Comparison of ENCODE assay signal across 26 cellular contexts in genomic region chr5:112934366-112934693, GRCh38. TPM values are rescaled to one million over a fixed set of nuclear protein-coding genes. Genes with fewer than 3 reads are reported as not detected.
DNase-seq lines count a peak whose midpoint lies in the region; ATAC-seq and TF ChIP-seq lines count a peak whose summit lies in the region.
"Had no signal": no experiment of that assay in that cellular context is flagged by ENCODE, and none has a peak within 500 bp of the region (broad histone marks: within the 10 kb centered on the region; RNA-seq: fewer than 3 reads in every experiment).

No MANE protein-coding gene starts in this region.

- H3K36me3 Mint-ChIP-seq in activated T-cell treated with anti-CD3 and anti-CD28 coated beads, Interleukin-2, amount 50 U/mL, for 72 hours (ENCODE audit: insufficient read depth in 2 of 2) = peaks cover 3 to 5% of the 10 kb centered on the region in 2 donors
- H3K36me3 Mint-ChIP-seq in CD14-positive monocyte (peaks cover 0 to 1% of the 10 kb centered on the region in 2 donors), GM23338 (ENCODE audit: low read depth) (no peaks in the 10 kb centered on the region)
- no peaks in the 10 kb centered on the region for H3K36me3 Mint-ChIP-seq in activated T-helper 17 cell treated with anti-CD3 and anti-CD28 coated beads, Interleukin-2, amount 50 U/mL, for 72 hours (ENCODE audit: low read depth)
- H3K36me3 Mint-ChIP-seq in stimulated activated effector memory CD8-positive, alpha-beta T cell treated with anti-CD3 and anti-CD28 coated beads, Interleukin-12 subunit alpha, Interleukin-12 subunit beta, amount 100 ng/mL, for 72 hours = no peaks in the 10 kb centered on the region

- H4K20me1 ChIP-seq in GM23338 (replicated peaks; ENCODE audit: insufficient read depth) (no peaks in the 10 kb centered on the region), smooth muscle cell (ENCODE audit: low read depth) (no peaks in the 10 kb centered on the region)

- H3K4me1 ChIP-seq in GM23338 (ENCODE audit: insufficient read depth) = no peaks in the 10 kb centered on the region
- no peaks in the 10 kb centered on the region for H3K4me1 ChIP-seq in smooth muscle cell (ENCODE audit: low read depth)

- ATAC-seq in activated T-cell treated with anti-CD3 and anti-CD28 coated beads, Interleukin-2, amount 50 U/mL, for 72 hours (replicated peaks in 1 of 2) = peak; percentile 28 to 44
- ATAC-seq in activated T-helper 17 cell treated with anti-CD3 and anti-CD28 coated beads, Interleukin-2, amount 50 U/mL, for 72 hours (replicated peaks) = peak; percentile 49
- ATAC-seq in stimulated activated effector memory CD8-positive, alpha-beta T cell treated with anti-CD3 and anti-CD28 coated beads, Interleukin-12 subunit alpha, Interleukin-12 subunit beta, amount 100 ng/mL, for 72 hours = peak; percentile 62
- no peak for ATAC-seq in GM23338
- ATAC-seq: A549, HepG2 had no signal

- H3K27me3 ChIP-seq in GM23338 (ENCODE audit: insufficient read depth) = no peaks in the 10 kb centered on the region
- no peaks in the 10 kb centered on the region for H3K27me3 ChIP-seq in smooth muscle cell (ENCODE audit: low read depth)

- H2AFZ ChIP-seq in GM23338 (no peak overlapping the region), smooth muscle cell (ENCODE audit: low read depth) (no peak overlapping the region)

- H3K9me2 ChIP-seq in GM23338 (ENCODE audit: insufficient read depth) = no peaks in the 10 kb centered on the region

- peaks cover 2 to 6% of the 10 kb centered on the region in 2 donors for H3K9me3 Mint-ChIP-seq in activated T-cell treated with anti-CD3 and anti-CD28 coated beads, Interleukin-2, amount 50 U/mL, for 72 hours
- H3K9me3 Mint-ChIP-seq in CD14-positive monocyte (peaks cover 2 to 8% (median 4%) of the 10 kb centered on the region in 7 donors), GM23338 (no peaks in the 10 kb centered on the region)
- no peaks in the 10 kb centered on the region for H3K9me3 Mint-ChIP-seq in activated T-helper 17 cell treated with anti-CD3 and anti-CD28 coated beads, Interleukin-2, amount 50 U/mL, for 72 hours
- H3K9me3 Mint-ChIP-seq in stimulated activated effector memory CD8-positive, alpha-beta T cell treated with anti-CD3 and anti-CD28 coated beads, Interleukin-12 subunit alpha, Interleukin-12 subunit beta, amount 100 ng/mL, for 72 hours = peaks cover 4% of the 10 kb centered on the region
- H3K9me3 Mint-ChIP-seq: CD4-positive, alpha-beta T cell had no signal

- TF ChIP-seq CTCF in CD14-positive monocyte (IDR thresholded peaks at IDR 0.05) = no peak
- TF ChIP-seq CTCF in GM23338 (conservative IDR thresholded peaks at IDR 0.05; ENCODE audit: low read depth in 2 of 2) = no peak
- TF ChIP-seq CTCF in smooth muscle cell (IDR thresholded peaks at IDR 0.05; ENCODE audit: borderline replicate concordance, insufficient read depth, poor library complexity, severe bottlenecking) = no peak

- H3F3A ChIP-seq in GM23338 (replicated peaks; ENCODE audit: low read depth) (no peaks in the 10 kb centered on the region), smooth muscle cell (ENCODE audit: low read depth) (no peaks in the 10 kb centered on the region)

- intact Hi-C loops in CD14-positive monocyte (cut with micrococcal nuclease) = no loop called here

- H3K4me3 Mint-ChIP-seq in activated T-cell treated with anti-CD3 and anti-CD28 coated beads, Interleukin-2, amount 50 U/mL, for 72 hours = no peak overlapping the region
- H3K4me3 Mint-ChIP-seq in CD14-positive monocyte (peak overlapping the region in 1 of 2 donors; percentile 19), GM23338 (no peak overlapping the region)
- no peak overlapping the region for H3K4me3 Mint-ChIP-seq in activated T-helper 17 cell treated with anti-CD3 and anti-CD28 coated beads, Interleukin-2, amount 50 U/mL, for 72 hours
- H3K4me3 Mint-ChIP-seq in stimulated activated effector memory CD8-positive, alpha-beta T cell treated with anti-CD3 and anti-CD28 coated beads, Interleukin-12 subunit alpha, Interleukin-12 subunit beta, amount 100 ng/mL, for 72 hours = no peak overlapping the region
- H3K4me3 Mint-ChIP-seq: CD4-positive, alpha-beta T cell had no signal

- no peaks in the 10 kb centered on the region for H3K9me3 ChIP-seq in smooth muscle cell (replicated peaks; ENCODE audit: low read depth)
- H3K9me3 ChIP-seq: A549 had no signal

- H3K27me3 Mint-ChIP-seq in activated T-cell treated with anti-CD3 and anti-CD28 coated beads, Interleukin-2, amount 50 U/mL, for 72 hours (ENCODE audit: low read depth) = no peaks in the 10 kb centered on the region
- H3K27me3 Mint-ChIP-seq in CD14-positive monocyte (ENCODE audit: low read depth in 3 of 3) (peaks cover 2 to 5% (median 4%) of the 10 kb centered on the region in 3 donors), GM23338 (ENCODE audit: insufficient read depth, low read depth, poor library complexity) (peaks cover 2% of the 10 kb centered on the region)
- no peaks in the 10 kb centered on the region for H3K27me3 Mint-ChIP-seq in activated T-helper 17 cell treated with anti-CD3 and anti-CD28 coated beads, Interleukin-2, amount 50 U/mL, for 72 hours
- H3K27me3 Mint-ChIP-seq: CD4-positive, alpha-beta T cell had no signal

- H3K79me2 ChIP-seq in GM23338 (replicated peaks; ENCODE audit: insufficient read depth) (no peaks in the 10 kb centered on the region), smooth muscle cell (ENCODE audit: low read depth) (no peaks in the 10 kb centered on the region)

- H3K9ac ChIP-seq in smooth muscle cell (ENCODE audit: low read depth) = no peak overlapping the region

- H3K4me2 ChIP-seq in GM23338 (no peak overlapping the region), smooth muscle cell (no peak overlapping the region)
- H3K4me2 ChIP-seq: A549 had no signal

- H3K27ac ChIP-seq in GM23338 (ENCODE audit: low read depth) = no peak overlapping the region
- H3K27ac ChIP-seq in smooth muscle cell (ENCODE audit: low read depth) = no peak overlapping the region
- H3K27ac ChIP-seq: A549, HL-60, RWPE1 had no signal

- H3K27ac Mint-ChIP-seq in activated T-cell treated with anti-CD3 and anti-CD28 coated beads, Interleukin-2, amount 50 U/mL, for 72 hours = no peak overlapping the region
- H3K27ac Mint-ChIP-seq in CD14-positive monocyte = peak overlapping the region in 4 of 7 donors; percentile 12 to 50 (median 25)
- no peak overlapping the region for H3K27ac Mint-ChIP-seq in activated T-helper 17 cell treated with anti-CD3 and anti-CD28 coated beads, Interleukin-2, amount 50 U/mL, for 72 hours
- H3K27ac Mint-ChIP-seq in stimulated activated effector memory CD8-positive, alpha-beta T cell treated with anti-CD3 and anti-CD28 coated beads, Interleukin-12 subunit alpha, Interleukin-12 subunit beta, amount 100 ng/mL, for 72 hours = no peak overlapping the region
- H3K27ac Mint-ChIP-seq in GM23338 = no peak overlapping the region
- H3K27ac Mint-ChIP-seq: CD4-positive, alpha-beta T cell had no signal

- H3K4me1 Mint-ChIP-seq in activated T-cell treated with anti-CD3 and anti-CD28 coated beads, Interleukin-2, amount 50 U/mL, for 72 hours (ENCODE audit: low read depth) = peaks cover 34% of the 10 kb centered on the region
- H3K4me1 Mint-ChIP-seq in CD14-positive monocyte = peaks cover 39% of the 10 kb centered on the region
- H3K4me1 Mint-ChIP-seq in activated T-helper 17 cell treated with anti-CD3 and anti-CD28 coated beads, Interleukin-2, amount 50 U/mL, for 72 hours = peaks cover 22% of the 10 kb centered on the region
- H3K4me1 Mint-ChIP-seq in stimulated activated effector memory CD8-positive, alpha-beta T cell treated with anti-CD3 and anti-CD28 coated beads, Interleukin-12 subunit alpha, Interleukin-12 subunit beta, amount 100 ng/mL, for 72 hours = peaks cover 30% of the 10 kb centered on the region
- H3K4me1 Mint-ChIP-seq in GM23338 = peaks cover 2% of the 10 kb centered on the region; the same call in 1 of the 3 replicates

- H3K36me3 ChIP-seq in GM23338 (ENCODE audit: insufficient read depth) (no peaks in the 10 kb centered on the region), smooth muscle cell (ENCODE audit: low read depth) (no peaks in the 10 kb centered on the region)

- DNase-seq in activated T-cell treated with anti-CD3 and anti-CD28 coated beads, Interleukin-2, amount 50 U/mL, for 72 hours = no peak
- no peak for DNase-seq in activated T-cell treated with anti-CD3 and anti-CD28 coated beads, Interleukin-2, amount 50 U/mL, for 1 hour
- DNase-seq in CD14-positive monocyte (ENCODE audit: low spot score) = no peak
- DNase-seq in stimulated activated effector memory CD8-positive, alpha-beta T cell treated with anti-CD3 and anti-CD28 coated beads, Interleukin-12 subunit alpha, Interleukin-12 subunit beta, amount 100 ng/mL, for 72 hours (ENCODE audit: low spot score in 2 of 2) = no peak
- DNase-seq in stimulated activated naive CD4-positive, alpha-beta T cell (lab: John Stamatoyannopoulos, UW) = no peak
- no peak for DNase-seq in GM23338 (ENCODE audit: low spot score)
- DNase-seq in smooth muscle cell (lab: John Stamatoyannopoulos, UW; ENCODE audit: unreplicated experiment) = no peak
- DNase-seq: CD4-positive, alpha-beta T cell; COR-L47; DMS 273 treated with DMSO at 0.1 percent for 48 hours; DMS79 treated with DMSO at 0.1 percent for 48 hours; H7; KBM-7; NCI-H1092 treated with DMSO at 0.1 percent for 48 hours; NCI-H1436 treated with DMSO at 0.1 percent for 48 hours; NCI-H1930; NCI-H2227 treated with DMSO at 0.1 percent for 48 hours; NCI-H510A treated with DMSO at 0.1 percent for 48 hours; NCI-H748 treated with DMSO at 0.1 percent for 48 hours; NK-92 treated with Interleukin-12 subunit alpha and Interleukin-12 subunit beta, amount 100 ng/mL, for 24 hours; SHP77 treated with DMSO at 0.1 percent for 48 hours had no signal

- H3K4me3 ChIP-seq in GM23338 (no peak overlapping the region), smooth muscle cell (no peak overlapping the region)
- H3K4me3 ChIP-seq: A549 had no signal

TF ChIP-seq in GM23338, 12 proteins besides CTCF, POLR2A, EP300 and RAD21 (continues in another document):
- no peak for TF ChIP-seq EZH2phosphoT487 (IDR thresholded peaks at IDR 0.05; ENCODE audit: unreplicated experiment)

RNA-seq across cellular contexts. Expression of gene REEP5, which starts 12.3 kb away (rescaled TPM):
- 10 to 100 TPM; 51.0 to 63.8 TPM for total RNA-seq in activated T-cell treated with anti-CD3 and anti-CD28 coated beads, Interleukin-2, amount 50 U/mL, for 72 hours
- polyA plus RNA-seq in CD14-positive monocyte (100 to 1,000 TPM; 193 to 200 TPM), GM23338 (2016; fragmentation: Nextera tagmentation; extraction: Ambion mirVana) (109 and 111 TPM in 2 replicates), smooth muscle cell (178 and 215 TPM in 2 replicates)
- 10 to 100 TPM; 42.3 to 80.3 TPM for total RNA-seq in activated T-helper 17 cell treated with anti-CD3 and anti-CD28 coated beads, Interleukin-2, amount 50 U/mL, for 72 hours
- 30.3 and 32.5 TPM in 2 replicates for total RNA-seq in GM23338 (2014; rRNA removed; shearing (Covaris generic))
- 46.8 and 59.0 TPM in 2 replicates for total RNA-seq in smooth muscle cell

RNA-seq across cellular contexts. Expression of gene DCP2, which starts 42.3 kb away (rescaled TPM):
- total RNA-seq in activated T-cell treated with anti-CD3 and anti-CD28 coated beads, Interleukin-2, amount 50 U/mL, for 72 hours = 100 to 1,000 TPM; 113 to 138 TPM
- polyA plus RNA-seq in CD14-positive monocyte (10 to 100 TPM; 58.9 to 62.2 TPM), GM23338 (2016; fragmentation: Nextera tagmentation; extraction: Ambion mirVana) (96.6 and 101 TPM in 2 replicates), smooth muscle cell (11.6 and 13.3 TPM in 2 replicates)
- total RNA-seq in activated T-helper 17 cell treated with anti-CD3 and anti-CD28 coated beads, Interleukin-2, amount 50 U/mL, for 72 hours = 10 to 100 TPM; 66.6 to 88.0 TPM
- total RNA-seq in GM23338 (2014; rRNA removed; shearing (Covaris generic)) = 146 and 165 TPM in 2 replicates
- 32.1 and 35.3 TPM in 2 replicates for total RNA-seq in smooth muscle cell

Comparison
In these comparisons a context has a peak if more than half of its experiments do, and no peak if none do; other contexts are left out.
1. H3K27ac Mint-ChIP-seq: peak in CD14-positive monocyte (4 of 7); none in activated T-cell treated with anti-CD3 and anti-CD28 coated beads, Interleukin-2, amount 50 U/mL, for 72 hours (single experiment), activated T-helper 17 cell treated with anti-CD3 and anti-CD28 coated beads, Interleukin-2, amount 50 U/mL, for 72 hours (single experiment), stimulated activated effector memory CD8-positive, alpha-beta T cell treated with anti-CD3 and anti-CD28 coated beads, Interleukin-12 subunit alpha, Interleukin-12 subunit beta, amount 100 ng/mL, for 72 hours (single experiment) and GM23338 (single experiment).